23 cellular contexts compared by ENCODE assay signal in genomic region chr10:4384254-4384653, GRCh38.
DNase-seq lines count a peak whose midpoint lies in the region; ATAC-seq and TF ChIP-seq lines count a peak whose summit lies in the region.
"Had no signal": no experiment of that assay in that cellular context is flagged by ENCODE, and none has a peak within 500 bp of the region (broad histone marks: within the 10 kb centered on the region; RNA-seq: fewer than 3 reads in every experiment).

No MANE protein-coding gene starts in this region.

- H3K4me3 Mint-ChIP-seq in activated naive CD8-positive, alpha-beta T cell treated with anti-CD3 and anti-CD28 coated beads, Interleukin-2, amount 50 U/mL, for 24 hours, result no peak overlapping the region
- H3K4me3 Mint-ChIP-seq: activated CD4-positive, alpha-beta T cell treated with anti-CD3 and anti-CD28 coated beads, Interleukin-2, amount 10 ng/mL, durations not matched to agents 7 days and 5 days; activated naive CD8-positive, alpha-beta T cell; H9; IgD-negative memory B cell had no signal

- no peak for ATAC-seq in activated naive CD8-positive, alpha-beta T cell treated with anti-CD3 and anti-CD28 coated beads, Interleukin-2, amount 50 U/mL, for 24 hours
- no peak for ATAC-seq in GM19035 (IDR thresholded peaks at IDR 0.05; ENCODE audit: unreplicated experiment)
- ATAC-seq in HG02678 (IDR thresholded peaks at IDR 0.05; ENCODE audit: unreplicated experiment), result no peak
- ATAC-seq: left ventricle myocardium superior, Right ventricle myocardium inferior had no signal

- peaks cover 13% of the 10 kb centered on the region for H3K27me3 Mint-ChIP-seq in activated naive CD8-positive, alpha-beta T cell treated with anti-CD3 and anti-CD28 coated beads, Interleukin-2, amount 50 U/mL, for 24 hours

- H3K4me3 ChIP-seq in astrocyte of the spinal cord (ENCODE audit: low read depth, low read length), result no peak overlapping the region
- H3K4me3 ChIP-seq: BLaER1, right atrium auricular region, tibial nerve had no signal

- H3K4me1 Mint-ChIP-seq in activated naive CD8-positive, alpha-beta T cell treated with anti-CD3 and anti-CD28 coated beads, Interleukin-2, amount 50 U/mL, for 24 hours, result no peaks in the 10 kb centered on the region
- H3K4me1 Mint-ChIP-seq: activated CD4-positive, alpha-beta T cell treated with anti-CD3 and anti-CD28 coated beads, Interleukin-2, amount 10 ng/mL, durations not matched to agents 7 days and 5 days; H9; IgD-negative memory B cell had no signal

- in situ Hi-C loops in astrocyte of the spinal cord (cut with HindIII; ENCODE audit: low sequenced_read_pairs), result no loop called here

- no peak for TF ChIP-seq CTCF in astrocyte of the spinal cord (IDR thresholded peaks at IDR 0.05; ENCODE audit: low read depth, low read length)

- H3K9me3 Mint-ChIP-seq in activated naive CD8-positive, alpha-beta T cell treated with anti-CD3 and anti-CD28 coated beads, Interleukin-2, amount 50 U/mL, for 24 hours, result no peaks in the 10 kb centered on the region
- H3K9me3 Mint-ChIP-seq: activated CD4-positive, alpha-beta T cell treated with anti-CD3 and anti-CD28 coated beads, Interleukin-2, amount 10 ng/mL, durations not matched to agents 7 days and 5 days; H9 had no signal

- DNase-seq in HCEC 1CT, result peak; percentile 10
- DNase-seq in astrocyte of the spinal cord (ENCODE audit: low read depth, low spot score), result peak; percentile 89
- DNase-seq in iris pigment epithelial cell (ENCODE audit: low read depth), result peak; percentile 58
- DNase-seq in stromal cell of bone marrow (ENCODE audit: low read depth), result peak; percentile 51
- DNase-seq in activated naive CD8-positive, alpha-beta T cell treated with anti-CD3 and anti-CD28 coated beads, Interleukin-2, amount 50 U/mL, for 24 hours, result no peak
- no peak for DNase-seq in hepatic stellate cell (ENCODE audit: low spot score)
- DNase-seq: activated CD4-positive, alpha-beta T cell treated with anti-CD3 and anti-CD28 coated beads, Interleukin-2, amount 10 ng/mL, durations not matched to agents 7 days and 5 days; DMS79; H9; left ventricle myocardium superior; NCI-H1092 treated with DMSO at 0.1 percent for 48 hours; NCI-H2171 treated with DMSO at 0.1 percent for 48 hours; NCI-H82; stimulated activated CD4-positive, alpha-beta T cell treated with anti-CD3 and anti-CD28 coated beads, Interleukin-2, amount 100 ng/mL, for 24 hours; T-helper 9 cell had no signal

- H3K27ac Mint-ChIP-seq in activated naive CD8-positive, alpha-beta T cell treated with anti-CD3 and anti-CD28 coated beads, Interleukin-2, amount 50 U/mL, for 24 hours, result no peak overlapping the region
- H3K27ac Mint-ChIP-seq: activated CD4-positive, alpha-beta T cell treated with anti-CD3 and anti-CD28 coated beads, Interleukin-2, amount 10 ng/mL, durations not matched to agents 7 days and 5 days; activated naive CD8-positive, alpha-beta T cell; H9; IgD-negative memory B cell had no signal

- no peaks in the 10 kb centered on the region for H3K36me3 Mint-ChIP-seq in activated naive CD8-positive, alpha-beta T cell treated with anti-CD3 and anti-CD28 coated beads, Interleukin-2, amount 50 U/mL, for 24 hours (ENCODE audit: low read depth)
- H3K36me3 Mint-ChIP-seq: activated naive CD8-positive, alpha-beta T cell; IgD-negative memory B cell had no signal

Comparison
In these comparisons a context has a peak if more than half of its experiments do, and no peak if none do; other contexts are left out.
1. DNase-seq: peak in HCEC 1CT (single experiment), astrocyte of the spinal cord (single experiment), iris pigment epithelial cell (single experiment) and stromal cell of bone marrow (single experiment); none in activated naive CD8-positive, alpha-beta T cell treated with anti-CD3 and anti-CD28 coated beads, Interleukin-2, amount 50 U/mL, for 24 hours (single experiment) and hepatic stellate cell (single experiment).